ENCODE assay signal across 23 cellular contexts in the genomic region with DNA sequence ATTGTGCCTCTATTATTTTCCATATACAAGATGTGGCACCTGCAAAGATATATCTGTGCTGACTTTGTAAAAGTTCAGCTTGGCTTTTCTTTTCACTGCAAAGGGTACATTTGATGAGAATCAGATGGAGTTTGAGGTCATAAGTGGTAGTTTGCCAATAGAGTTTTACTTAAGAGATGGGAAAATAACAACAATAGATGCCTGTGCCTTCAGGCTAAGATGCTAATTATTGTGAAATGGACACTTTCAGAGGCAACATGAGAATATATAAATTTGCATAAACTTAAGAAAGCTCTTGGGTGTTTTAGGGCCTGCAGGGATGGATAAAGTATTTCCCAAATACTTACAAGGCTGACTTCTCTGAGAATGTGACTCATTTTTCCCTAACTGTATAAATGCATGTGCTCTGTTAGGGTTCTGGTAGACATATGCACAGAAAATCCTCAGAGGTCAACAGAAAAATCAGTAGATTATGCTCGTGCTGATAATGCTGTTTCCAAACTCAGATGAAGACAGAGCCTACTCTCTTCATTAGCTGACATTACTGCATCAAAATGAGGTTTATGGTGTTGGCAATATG.
A peak's percentile ranks its signal among the peaks of the same experiment; 100 is the strongest.
DNase-seq lines count a peak whose midpoint lies in the region; ATAC-seq and TF ChIP-seq lines count a peak whose summit lies in the region.
"Had no signal": no experiment of that assay in that cellular context is flagged by ENCODE, and none has a peak within 500 bp of the region (broad histone marks: within the 10 kb centered on the region; RNA-seq: fewer than 3 reads in every experiment).

No MANE protein-coding gene starts in this region.

- H3K56ac ChIP-seq in IMR-90 (ENCODE audit: extremely low read depth, insufficient read depth, low read length), result no peak overlapping the region

- no peak overlapping the region for H2BK5ac ChIP-seq in IMR-90 (ENCODE audit: low read depth, low read length, poor library complexity, severe bottlenecking)

- ATAC-seq in IMR-90 (ENCODE audit: low read depth) (peak; percentile 81), HG03439 (IDR thresholded peaks at IDR 0.05; ENCODE audit: unreplicated experiment) (no peak), HG03469 (IDR thresholded peaks at IDR 0.05; ENCODE audit: unreplicated experiment) (no peak), GM21526 (IDR thresholded peaks at IDR 0.05; ENCODE audit: low FRiP score, unreplicated experiment) (no peak)
- ATAC-seq: activated CD8-positive, alpha-beta T cell treated with anti-CD3 and anti-CD28 coated beads, Interleukin-2, amount 10 ng/mL, durations not matched to agents 7 days and 5 days; GM23338; HepG2; naive thymus-derived CD4-positive, alpha-beta T cell; stimulated activated effector memory CD8-positive, alpha-beta T cell treated with anti-CD3 and anti-CD28 coated beads, Interleukin-12 subunit alpha, Interleukin-12 subunit beta, amount 100 ng/mL, for 72 hours had no signal

- no CpG with 5 or more reads among the region's 1 CpG for WGBS in IMR-90 (ENCODE audit: extremely low coverage in 2 of 2, insufficient read length in 1 of 2), 2 experiments
- 34 to 57% methylated on average over 1 of the region's 1 CpG for whole genome bisulfite sequencing in esophagus squamous epithelium, 2 donors
- 36% methylated on average over 1 of the region's 1 CpG for WGBS in hepatocyte (ENCODE audit: low lambda C conversion rate, missing lambda C conversion rate)

- no peak overlapping the region for H4K8ac ChIP-seq in IMR-90 (ENCODE audit: low read depth in 2 of 2, low read length in 2 of 2)

- intact Hi-C loops in IMR-90 (cut with micrococcal nuclease) (no loop called here), esophagus squamous epithelium (cut with DNase I) (no loop called here)

- H2AFZ ChIP-seq in IMR-90 (replicated peaks; ENCODE audit: low read length, poor library complexity) (no peak overlapping the region), hepatocyte (no peak overlapping the region)
- H2AFZ ChIP-seq: GM23338 had no signal

- H3K4me3 ChIP-seq in IMR-90 (ENCODE audit: insufficient read depth, low read depth, low read length), result no peak overlapping the region
- H3K4me3 ChIP-seq in esophagus squamous epithelium, result no peak overlapping the region
- H3K4me3 ChIP-seq in hepatocyte, result no peak overlapping the region
- H3K4me3 ChIP-seq in stomach smooth muscle (ENCODE audit: low read length in 2 of 2), result no peak overlapping the region
- H3K4me3 ChIP-seq: GM23338, ovary had no signal

- TF ChIP-seq POLR2A in IMR-90 (IDR thresholded peaks at IDR 0.05; ENCODE audit: low read depth, low read length), result no peak
- TF ChIP-seq POLR2A in esophagus squamous epithelium (IDR thresholded peaks at IDR 0.05), result no peak

- no peak overlapping the region for H2BK15ac ChIP-seq in IMR-90 (ENCODE audit: low read depth, low read length)

- H3K36me3 ChIP-seq in IMR-90 (ENCODE audit: control insufficient read depth, insufficient read depth, low read length) (no peaks in the 10 kb centered on the region), esophagus squamous epithelium (no peaks in the 10 kb centered on the region), hepatocyte (replicated peaks; ENCODE audit: insufficient read depth, low read depth) (no peaks in the 10 kb centered on the region), stomach smooth muscle (ENCODE audit: control insufficient read depth in 2 of 2, insufficient read depth in 2 of 2, low read length in 2 of 2) (no peaks in the 10 kb centered on the region)
- H3K36me3 ChIP-seq: ovary had no signal

- H3K9me2 ChIP-seq in hepatocyte (replicated peaks; ENCODE audit: insufficient read depth), result no peaks in the 10 kb centered on the region

- H3K9ac ChIP-seq in IMR-90 (ENCODE audit: low read depth, low read length) (no peak overlapping the region), stomach smooth muscle (ENCODE audit: low read length in 2 of 2) (peak overlapping the region in 1 of 2 donors; percentile 18)

- in situ Hi-C loops in IMR-90 (cut with MboI; ENCODE audit: low sequenced_read_pairs), result no loop called here

- no peak overlapping the region for H2BK120ac ChIP-seq in IMR-90 (ENCODE audit: low read depth, low read length)

- no peak overlapping the region for H3K18ac ChIP-seq in IMR-90 (ENCODE audit: low read depth, low read length)

- no peaks in the 10 kb centered on the region for H3K9me1 ChIP-seq in IMR-90 (ENCODE audit: insufficient read depth, low read length)

- H3K4ac ChIP-seq in IMR-90 (ENCODE audit: low read depth, low read length), result no peak overlapping the region

- no TSS peak for BruUV-seq in IMR-90 (replicated peaks; lab: Mats Ljungman, UMichigan)

- H4K20me1 ChIP-seq in IMR-90 (ENCODE audit: insufficient read depth, low read length), result no peaks in the 10 kb centered on the region
- no peaks in the 10 kb centered on the region for H4K20me1 ChIP-seq in hepatocyte (ENCODE audit: insufficient read depth, poor library complexity, severe bottlenecking)

- no peak overlapping the region for H2BK20ac ChIP-seq in IMR-90 (ENCODE audit: low read depth, low read length)

- H3K27ac ChIP-seq in IMR-90 (ENCODE audit: insufficient read depth, low read length) (no peak overlapping the region), esophagus squamous epithelium (peak overlapping the region in 3 of 4 donors; percentile 3 to 94 (median 93)), hepatocyte (peak overlapping the region; percentile 59), stomach smooth muscle (ENCODE audit: low read length) (peak overlapping the region; percentile 100), substantia nigra (ENCODE audit: low read depth, low read length, poor library complexity, severe bottlenecking) (no peak overlapping the region)
- H3K27ac ChIP-seq: epithelial cell of prostate, ovary had no signal

- TF ChIP-seq RAD21 in IMR-90 (IDR thresholded peaks at IDR 0.05; ENCODE audit: low read length), result no peak

- H3K9me3 ChIP-seq in IMR-90 (ENCODE audit: control insufficient read depth, insufficient read depth, low read length), result peaks cover 2% of the 10 kb centered on the region; the same call in 1 of the 2 replicates
- H3K9me3 ChIP-seq in esophagus squamous epithelium, result no peaks in the 10 kb centered on the region
- H3K9me3 ChIP-seq in hepatocyte (ENCODE audit: low read depth), result no peaks in the 10 kb centered on the region
- H3K9me3 ChIP-seq in stomach smooth muscle (ENCODE audit: control insufficient read depth in 2 of 2, low read length in 2 of 2), result no peaks in the 10 kb centered on the region
- H3K9me3 ChIP-seq: ovary had no signal

- H2AK5ac ChIP-seq in IMR-90 (ENCODE audit: low read depth, low read length), result no peak overlapping the region

- no peak overlapping the region for H3K14ac ChIP-seq in IMR-90 (replicated peaks; ENCODE audit: low read depth, low read length)

- H3K79me2 ChIP-seq in hepatocyte, result no peaks in the 10 kb centered on the region

- H3K4me1 ChIP-seq in IMR-90 (ENCODE audit: control insufficient read depth, insufficient read depth, low read length), result no peaks in the 10 kb centered on the region; the same call in 1 of the 2 replicates
- peaks cover 6 to 32% (median 13%) of the 10 kb centered on the region in 3 donors for H3K4me1 ChIP-seq in esophagus squamous epithelium
- peaks cover 20% of the 10 kb centered on the region for H3K4me1 ChIP-seq in hepatocyte (ENCODE audit: insufficient read depth)
- peaks cover 42% of the 10 kb centered on the region for H3K4me1 ChIP-seq in stomach smooth muscle (ENCODE audit: control insufficient read depth, insufficient read depth, low read length)

- H4K91ac ChIP-seq in IMR-90 (ENCODE audit: insufficient read depth, low read depth, low read length), result no peak overlapping the region

- POLR2A ChIA-PET in IMR-90 (lab: Charles Lee; ENCODE audit: unreplicated experiment), result no interaction called here

- H3K23ac ChIP-seq in IMR-90 (ENCODE audit: low read depth, low read length), result no peak overlapping the region

- CTCF ChIA-PET in IMR-90 (lab: Yijun Ruan, JAX), result no interaction called here

- no peak overlapping the region for H3K4me2 ChIP-seq in IMR-90 (ENCODE audit: low read depth, low read length)
- H3K4me2 ChIP-seq in hepatocyte, result no peak overlapping the region
- H3K4me2 ChIP-seq: GM23338 had no signal

- H3K27me3 ChIP-seq in IMR-90 (ENCODE audit: control insufficient read depth, insufficient read depth, low read length), result peaks cover 10% of the 10 kb centered on the region
- H3K27me3 ChIP-seq in esophagus squamous epithelium, result no peaks in the 10 kb centered on the region
- H3K27me3 ChIP-seq in hepatocyte, result no peaks in the 10 kb centered on the region
- H3K27me3 ChIP-seq in stomach smooth muscle (ENCODE audit: control insufficient read depth in 1 of 2, insufficient read depth in 2 of 2, low read length in 2 of 2), result no peaks in the 10 kb centered on the region
- H3K27me3 ChIP-seq: ovary had no signal

- TF ChIP-seq CTCF in IMR-90 (conservative IDR thresholded peaks at IDR 0.05; ENCODE audit: low read depth, low read length) (no peak), esophagus squamous epithelium (IDR thresholded peaks at IDR 0.05) (no peak), hepatocyte (IDR thresholded peaks at IDR 0.05; ENCODE audit: poor library complexity) (no peak)

- H2AK9ac ChIP-seq in IMR-90 (replicated peaks; ENCODE audit: low read depth, low read length, poor library complexity), result no peak overlapping the region

- peak; percentile 50 for DNase-seq in IMR-90
- DNase-seq in esophagus squamous epithelium (lab: John Stamatoyannopoulos, UW), result no peak
- no peak for DNase-seq in hepatocyte (ENCODE audit: low spot score)
- no peak for DNase-seq in substantia nigra (lab: John Stamatoyannopoulos, UW)
- DNase-seq: activated CD8-positive, alpha-beta T cell treated with anti-CD3 and anti-CD28 coated beads, Interleukin-2, amount 10 ng/mL, durations not matched to agents 7 days and 5 days; activated effector memory CD4-positive, alpha-beta T cell treated with Interleukin-2 at 50 U/mL for 16 hours; activated T-cell treated with anti-CD3 and anti-CD28 coated beads for 4 hours; Calu3; cerebellar nuclear complex; DND-41; kidney; naive thymus-derived CD4-positive, alpha-beta T cell; NCI-H1694; ovary; stimulated activated CD4-positive, alpha-beta T cell treated with anti-CD3 and anti-CD28 coated beads, Interleukin-4, amount 100 ng/mL, for 24 hours had no signal

- no peaks in the 10 kb centered on the region for H3K79me1 ChIP-seq in IMR-90 (ENCODE audit: low read depth in 1 of 2, low read length in 2 of 2)

- dilution Hi-C loops in IMR-90 (cut with HindIII; ENCODE audit: low sequenced_read_pairs, unreplicated experiment), result no loop called here

- H4K5ac ChIP-seq in IMR-90 (ENCODE audit: low read depth, low read length), result no peak overlapping the region

TF ChIP-seq in IMR-90, 13 proteins besides CTCF, POLR2A, EP300 and RAD21 (continues in another document):
- no peak for TF ChIP-seq MAFK (IDR thresholded peaks at IDR 0.05; ENCODE audit: low read depth, low read length)
- TF ChIP-seq, protein P1, sequence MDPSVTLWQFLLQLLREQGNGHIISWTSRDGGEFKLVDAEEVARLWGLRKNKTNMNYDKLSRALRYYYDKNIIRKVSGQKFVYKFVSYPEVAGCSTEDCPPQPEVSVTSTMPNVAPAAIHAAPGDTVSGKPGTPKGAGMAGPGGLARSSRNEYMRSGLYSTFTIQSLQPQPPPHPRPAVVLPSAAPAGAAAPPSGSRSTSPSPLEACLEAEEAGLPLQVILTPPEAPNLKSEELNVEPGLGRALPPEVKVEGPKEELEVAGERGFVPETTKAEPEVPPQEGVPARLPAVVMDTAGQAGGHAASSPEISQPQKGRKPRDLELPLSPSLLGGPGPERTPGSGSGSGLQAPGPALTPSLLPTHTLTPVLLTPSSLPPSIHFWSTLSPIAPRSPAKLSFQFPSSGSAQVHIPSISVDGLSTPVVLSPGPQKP (IDR thresholded peaks at IDR 0.05; ENCODE audit: borderline replicate concordance, low read depth, low read length), result no peak

Comparison
In these comparisons a context has a peak if more than half of its experiments do, and no peak if none do; other contexts are left out.
1. H3K27ac ChIP-seq: peak in esophagus squamous epithelium (3 of 4), hepatocyte (single experiment) and stomach smooth muscle (single experiment); none in IMR-90 (single experiment) and substantia nigra (single experiment).